ENCODE assay signal across 1 cellular context in genomic region chr7:6744410-6745100, GRCh38. TPM values are rescaled to one million over a fixed set of nuclear protein-coding genes. Genes with fewer than 3 reads are reported as not detected.
"Had no signal": no experiment of that assay in that cellular context is flagged by ENCODE, and none has a peak within 500 bp of the region (broad histone marks: within the 10 kb centered on the region; RNA-seq: fewer than 3 reads in every experiment).

No MANE protein-coding gene starts in this region.

RNA-seq across cellular contexts. Expression of gene RSPH10B2, which starts 9.3 kb away (rescaled TPM):
- total RNA-seq: ascending aorta had no signal
